17 cellular contexts compared by ENCODE assay signal in the genomic region with DNA sequence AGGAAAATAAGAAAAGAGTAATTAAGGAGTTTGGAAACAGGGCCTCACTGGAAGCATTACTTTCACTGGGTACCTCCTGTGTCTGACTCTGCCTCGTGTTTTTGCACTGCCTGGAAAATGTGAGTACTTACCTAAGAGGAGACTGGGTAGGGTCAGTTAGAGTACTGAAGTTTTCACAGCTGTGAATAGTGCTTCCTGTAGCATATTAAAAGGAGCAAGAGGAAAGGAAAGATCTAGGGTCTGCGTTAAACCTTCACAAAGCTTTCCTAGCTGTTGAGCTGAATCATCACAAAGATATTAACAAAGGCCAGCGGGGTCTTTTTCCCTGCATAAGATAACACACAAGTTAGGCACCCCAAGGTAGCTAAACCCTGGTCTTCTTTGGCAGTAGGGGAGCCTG.
DNase-seq lines count a peak whose midpoint lies in the region; FAIRE-seq and TF ChIP-seq lines count a peak whose summit lies in the region.
"Had no signal": no experiment of that assay in that cellular context is flagged by ENCODE, and none has a peak within 500 bp of the region (broad histone marks: within the 10 kb centered on the region; RNA-seq: fewer than 3 reads in every experiment).

No MANE protein-coding gene starts in this region.

- H3K4me1 Mint-ChIP-seq in neural crest cell: peaks cover 15% of the 10 kb centered on the region
- H3K4me1 Mint-ChIP-seq: activated B cell treated with CpG ODN at 0.5 μM for 24 hours had no signal

- TF ChIP-seq CTCF in PC-9 (conservative IDR thresholded peaks at IDR 0.05) (no peak), left ventricle myocardium inferior (IDR thresholded peaks at IDR 0.05; ENCODE audit: borderline replicate concordance) (no peak), neural crest cell (conservative IDR thresholded peaks at IDR 0.05) (no peak)

- H3K27me3 ChIP-seq in PC-9 (ENCODE audit: insufficient read depth, low read depth) (no peaks in the 10 kb centered on the region), left ventricle myocardium inferior (ENCODE audit: low read depth) (no peaks in the 10 kb centered on the region)
- H3K27me3 ChIP-seq: right lobe of liver, vagina had no signal

- DNase-seq in ELF-1 (ENCODE audit: low read depth, low spot score) (peak; percentile 6), PC-9 (no peak), left ventricle myocardium inferior (no peak), neural crest cell (ENCODE audit: low read depth, low spot score) (no peak), AG08395 (ENCODE audit: low spot score) (no peak), pons (ENCODE audit: low spot score) (no peak), GM12892 (ENCODE audit: insufficient read length) (no peak), NCI-H1105 (lab: John Stamatoyannopoulos, UW) (no peak)
- DNase-seq: activated B cell treated with CpG ODN at 0.5 μM for 24 hours, caudate nucleus, NCI-H2029 treated with DMSO at 0.1 percent for 48 hours, right lobe of liver, SIG-M5, T-helper 2 cell had no signal

- no peaks in the 10 kb centered on the region for H3K9me2 ChIP-seq in PC-9 (ENCODE audit: insufficient read depth)

- no peaks in the 10 kb centered on the region for H3K36me3 Mint-ChIP-seq in neural crest cell (ENCODE audit: low read depth)

- no peaks in the 10 kb centered on the region for H3K9me3 Mint-ChIP-seq in neural crest cell
- H3K9me3 Mint-ChIP-seq: activated B cell treated with CpG ODN at 0.5 μM for 24 hours; activated T-helper 1 cell treated with anti-CD3 and anti-CD28 coated beads, Interleukin-12 subunit alpha, Interleukin-12 subunit beta, Interleukin-2, Interleukin-4 antibody, amounts not matched to agents 30 ng/mL and 10 ng/mL and 1 ng/mL, durations not matched to agents 14 hours and 24 hours and 36 hours; nephron had no signal

- no peak overlapping the region for H3K4me3 Mint-ChIP-seq in neural crest cell
- H3K4me3 Mint-ChIP-seq: activated B cell treated with CpG ODN at 0.5 μM for 24 hours; activated T-helper 1 cell treated with anti-CD3 and anti-CD28 coated beads, Interleukin-12 subunit alpha, Interleukin-12 subunit beta, Interleukin-2, Interleukin-4 antibody, amounts not matched to agents 30 ng/mL and 10 ng/mL and 1 ng/mL, durations not matched to agents 14 hours and 24 hours and 36 hours; nephron had no signal

- CTCF ChIA-PET in PC-9 (lab: Charles Lee): no interaction called here

- H3K4me1 ChIP-seq in PC-9 (replicated peaks; ENCODE audit: insufficient read depth) (no peaks in the 10 kb centered on the region), left ventricle myocardium inferior (peaks cover 20% of the 10 kb centered on the region)

- no peaks in the 10 kb centered on the region for H4K20me1 ChIP-seq in PC-9 (ENCODE audit: insufficient read depth)

- H3K79me2 ChIP-seq in PC-9 (ENCODE audit: low read depth): no peaks in the 10 kb centered on the region

- POLR2A ChIA-PET in PC-9 (lab: Charles Lee; ENCODE audit: unreplicated experiment): no interaction called here

- intact Hi-C loops in PC-9 (cut with micrococcal nuclease; ENCODE audit: unreplicated experiment): no loop called here
- intact Hi-C loops in left ventricle myocardium inferior (cut with micrococcal nuclease): no loop called here

- BruUV-seq in PC-9 (replicated peaks; lab: Mats Ljungman, UMichigan): no TSS peak

- no peaks in the 10 kb centered on the region for H3K36me3 ChIP-seq in PC-9 (ENCODE audit: low read depth)
- peaks cover 5% of the 10 kb centered on the region for H3K36me3 ChIP-seq in left ventricle myocardium inferior
- H3K36me3 ChIP-seq: right lobe of liver, vagina had no signal

- FAIRE-seq in GM12892 (lab: Jason Lieb, UNC): no peak

- H3K27ac Mint-ChIP-seq in neural crest cell (ENCODE audit: unreplicated experiment): peak overlapping the region; percentile 5
- H3K27ac Mint-ChIP-seq: activated B cell treated with CpG ODN at 0.5 μM for 24 hours; activated T-helper 1 cell treated with anti-CD3 and anti-CD28 coated beads, Interleukin-12 subunit alpha, Interleukin-12 subunit beta, Interleukin-2, Interleukin-4 antibody, amounts not matched to agents 30 ng/mL and 10 ng/mL and 1 ng/mL, durations not matched to agents 14 hours and 24 hours and 36 hours had no signal

- H3K9me3 ChIP-seq in PC-9 (ENCODE audit: insufficient read depth, low read depth) (no peaks in the 10 kb centered on the region), left ventricle myocardium inferior (replicated peaks) (no peaks in the 10 kb centered on the region)
- H3K9me3 ChIP-seq: right lobe of liver, vagina had no signal

- TF ChIP-seq POLR2A in GM12892 (IDR thresholded peaks at IDR 0.05; ENCODE audit: low read depth, low read length): no peak

- H3K4me3 ChIP-seq in PC-9 (no peak overlapping the region), left ventricle myocardium inferior (no peak overlapping the region)
- H3K4me3 ChIP-seq: right lobe of liver, vagina had no signal

- no peak overlapping the region for H3K4me2 ChIP-seq in PC-9

- H2AFZ ChIP-seq in PC-9: peak overlapping the region; percentile 63; the same call in 1 of the 2 replicates

- H3K27me3 Mint-ChIP-seq in neural crest cell (ENCODE audit: low read depth): no peaks in the 10 kb centered on the region
- H3K27me3 Mint-ChIP-seq: activated B cell treated with CpG ODN at 0.5 μM for 24 hours had no signal

- H3F3A ChIP-seq in PC-9 (ENCODE audit: insufficient read depth, low read depth): no peaks in the 10 kb centered on the region

- H3K27ac ChIP-seq in PC-9 (no peak overlapping the region), left ventricle myocardium inferior (replicated peaks) (peak overlapping the region; percentile 37)
- H3K27ac ChIP-seq: right lobe of liver, vagina had no signal
